ENCODE assay signal across 1 cellular context in the genomic region with DNA sequence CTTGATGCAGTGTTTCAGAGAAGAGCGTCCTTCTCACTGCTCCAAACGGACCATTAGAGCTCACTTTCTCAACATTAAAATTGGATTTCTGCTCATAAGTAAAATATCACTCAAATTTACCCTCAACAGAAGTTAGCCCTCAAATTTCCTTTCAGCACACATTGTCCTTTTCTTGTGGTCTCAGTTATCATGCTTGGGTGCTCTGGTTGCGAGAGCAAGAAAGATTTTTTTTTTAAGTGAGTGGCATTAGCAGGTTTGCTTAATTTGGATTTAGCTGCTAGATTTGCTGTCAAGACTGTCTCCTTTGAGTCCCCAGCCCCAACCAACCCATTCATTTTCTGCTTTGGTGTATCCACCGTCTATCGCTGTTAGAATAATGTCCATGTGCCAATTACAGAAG.
TF ChIP-seq lines count a peak whose summit lies in the region.

No MANE protein-coding gene starts in this region.

TF ChIP-seq in GM12878, 131 proteins besides CTCF, POLR2A, EP300 and RAD21:
- TF ChIP-seq, protein P1, sequence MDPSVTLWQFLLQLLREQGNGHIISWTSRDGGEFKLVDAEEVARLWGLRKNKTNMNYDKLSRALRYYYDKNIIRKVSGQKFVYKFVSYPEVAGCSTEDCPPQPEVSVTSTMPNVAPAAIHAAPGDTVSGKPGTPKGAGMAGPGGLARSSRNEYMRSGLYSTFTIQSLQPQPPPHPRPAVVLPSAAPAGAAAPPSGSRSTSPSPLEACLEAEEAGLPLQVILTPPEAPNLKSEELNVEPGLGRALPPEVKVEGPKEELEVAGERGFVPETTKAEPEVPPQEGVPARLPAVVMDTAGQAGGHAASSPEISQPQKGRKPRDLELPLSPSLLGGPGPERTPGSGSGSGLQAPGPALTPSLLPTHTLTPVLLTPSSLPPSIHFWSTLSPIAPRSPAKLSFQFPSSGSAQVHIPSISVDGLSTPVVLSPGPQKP (IDR thresholded peaks at IDR 0.05; ENCODE audit: low read depth, low read length) = no peak
- TF ChIP-seq BMI1 (IDR thresholded peaks at IDR 0.05; ENCODE audit: borderline replicate concordance) (no peak), MTA2 (IDR thresholded peaks at IDR 0.05; ENCODE audit: low read depth) (peak; percentile 24; the same call in 1 of the 2 replicates), PAX5 (IDR thresholded peaks at IDR 0.05; ENCODE audit: borderline replicate concordance, low read depth, low read length) (peak; percentile 47; the same call in 1 of the 2 replicates), RUNX3 (IDR thresholded peaks at IDR 0.05; ENCODE audit: low read length) (peak; percentile 66)
